In genomic region chr15:40680151-40680550, GRCh38 we compare ENCODE assay signal across 19 cellular contexts.
"Had no signal": no experiment of that assay in that cellular context is flagged by ENCODE, and none has a peak within 500 bp of the region (broad histone marks: within the 10 kb centered on the region; RNA-seq: fewer than 3 reads in every experiment).

No MANE protein-coding gene starts in this region.

- H3K4me3 ChIP-seq: pancreas, psoas muscle, right atrium auricular region, thyroid gland had no signal

- FAIRE-seq: astrocyte, pancreas had no signal

- H3K4me3 Mint-ChIP-seq: activated CD4-positive, alpha-beta T cell treated with anti-CD3 and anti-CD28 coated beads, Interleukin-2, amount 10 ng/mL, durations not matched to agents 7 days and 5 days; activated naive CD8-positive, alpha-beta T cell; natural killer cell; stimulated activated naive CD8-positive, alpha-beta T cell treated with anti-CD3 and anti-CD28 coated beads, Interleukin-15, Interleukin-2, amounts not matched to agents 100 ng/mL and 50 ng/mL, for 24 hours had no signal

- ATAC-seq: natural killer cell had no signal

- H3K27ac Mint-ChIP-seq: activated CD4-positive, alpha-beta T cell treated with anti-CD3 and anti-CD28 coated beads, Interleukin-2, amount 10 ng/mL, durations not matched to agents 7 days and 5 days; activated naive CD8-positive, alpha-beta T cell; natural killer cell; stimulated activated naive CD8-positive, alpha-beta T cell treated with anti-CD3 and anti-CD28 coated beads, Interleukin-15, Interleukin-2, amounts not matched to agents 100 ng/mL and 50 ng/mL, for 24 hours had no signal

- H3K27me3 ChIP-seq: neutrophil, pancreas, right atrium auricular region, thyroid gland had no signal

- H3K27ac ChIP-seq: neutrophil, pancreas, psoas muscle, right atrium auricular region, thyroid gland had no signal

- H3K36me3 ChIP-seq: neutrophil, pancreas, right atrium auricular region, thyroid gland had no signal

- H3K36me3 Mint-ChIP-seq: activated naive CD8-positive, alpha-beta T cell; natural killer cell had no signal

- H3K27me3 Mint-ChIP-seq: activated CD4-positive, alpha-beta T cell treated with anti-CD3 and anti-CD28 coated beads, Interleukin-2, amount 10 ng/mL, durations not matched to agents 7 days and 5 days; activated naive CD8-positive, alpha-beta T cell; stimulated activated naive CD8-positive, alpha-beta T cell treated with anti-CD3 and anti-CD28 coated beads, Interleukin-15, Interleukin-2, amounts not matched to agents 100 ng/mL and 50 ng/mL, for 24 hours had no signal

- H3K4me1 ChIP-seq: pancreas, psoas muscle, right atrium auricular region, thyroid gland had no signal

- H3K9me3 ChIP-seq: neutrophil, pancreas, psoas muscle, right atrium auricular region, thyroid gland had no signal

- H3K9me3 Mint-ChIP-seq: activated CD4-positive, alpha-beta T cell treated with anti-CD3 and anti-CD28 coated beads, Interleukin-2, amount 10 ng/mL, durations not matched to agents 7 days and 5 days; natural killer cell; stimulated activated naive CD8-positive, alpha-beta T cell treated with anti-CD3 and anti-CD28 coated beads, Interleukin-15, Interleukin-2, amounts not matched to agents 100 ng/mL and 50 ng/mL, for 24 hours had no signal

- DNase-seq: activated CD4-positive, alpha-beta T cell treated with anti-CD3 and anti-CD28 coated beads, Interleukin-2, amount 10 ng/mL, durations not matched to agents 7 days and 5 days; activated gamma-delta T cell treated with Interleukin-2 at 50 U/mL for 16 hours; activated T-cell treated with anti-CD3 and anti-CD28 coated beads, Interleukin-2, amount 50 U/mL, for 1 hour; central memory CD4-positive, alpha-beta T cell; effector memory CD4-positive, alpha-beta T cell; foreskin melanocyte; hippocampal formation; midbrain; natural killer cell; pancreas; psoas muscle; stimulated activated CD4-positive, alpha-beta T cell treated with anti-CD3 and anti-CD28 coated beads, Interleukin-4, amount 100 ng/mL, for 4 hours; substantia nigra; thyroid gland had no signal
